1 cellular context compared by ENCODE assay signal in the genomic region with DNA sequence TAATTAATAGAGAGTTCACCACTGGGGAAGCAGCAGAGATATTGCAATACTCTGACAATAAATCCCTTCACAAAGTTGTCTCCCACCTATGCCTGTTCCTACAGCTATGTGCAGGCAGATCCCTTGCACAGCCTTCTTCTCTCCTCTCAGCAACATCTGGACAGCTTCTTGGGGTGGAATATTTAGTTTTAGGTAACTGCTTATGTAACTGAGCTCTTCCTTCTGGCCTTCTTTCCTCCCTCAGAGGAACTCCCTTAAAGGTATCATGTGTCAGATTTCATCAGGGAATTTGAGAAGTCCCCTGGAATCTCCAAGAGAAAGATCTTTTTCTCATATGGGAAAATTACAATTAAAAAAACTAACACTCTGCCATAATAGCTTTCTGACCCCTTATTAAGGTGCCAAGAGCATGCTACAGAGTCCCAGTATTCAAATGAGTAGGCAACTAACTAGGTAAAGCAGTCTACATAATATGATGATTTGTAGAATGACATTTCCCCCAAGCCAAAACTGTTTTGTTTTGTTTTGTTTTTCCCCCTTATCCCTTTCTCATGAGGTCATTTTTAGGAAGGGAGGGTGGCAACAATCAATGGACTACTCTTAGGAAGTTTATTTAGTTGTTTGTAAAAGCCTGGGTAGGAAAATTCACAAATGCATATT.
TF ChIP-seq lines count a peak whose summit lies in the region.

No MANE protein-coding gene starts in this region.

TF ChIP-seq in HEK293, 187 proteins besides CTCF, POLR2A, EP300 and RAD21 (continued from another document):
- TF ChIP-seq, protein P1, sequence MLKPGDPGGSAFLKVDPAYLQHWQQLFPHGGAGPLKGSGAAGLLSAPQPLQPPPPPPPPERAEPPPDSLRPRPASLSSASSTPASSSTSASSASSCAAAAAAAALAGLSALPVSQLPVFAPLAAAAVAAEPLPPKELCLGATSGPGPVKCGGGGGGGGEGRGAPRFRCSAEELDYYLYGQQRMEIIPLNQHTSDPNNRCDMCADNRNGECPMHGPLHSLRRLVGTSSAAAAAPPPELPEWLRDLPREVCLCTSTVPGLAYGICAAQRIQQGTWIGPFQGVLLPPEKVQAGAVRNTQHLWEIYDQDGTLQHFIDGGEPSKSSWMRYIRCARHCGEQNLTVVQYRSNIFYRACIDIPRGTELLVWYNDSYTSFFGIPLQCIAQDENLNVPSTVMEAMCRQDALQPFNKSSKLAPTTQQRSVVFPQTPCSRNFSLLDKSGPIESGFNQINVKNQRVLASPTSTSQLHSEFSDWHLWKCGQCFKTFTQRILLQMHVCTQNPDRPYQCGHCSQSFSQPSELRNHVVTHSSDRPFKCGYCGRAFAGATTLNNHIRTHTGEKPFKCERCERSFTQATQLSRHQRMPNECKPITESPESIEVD (tag by site-specific recombination; IDR thresholded peaks at IDR 0.05), result peak; percentile 61
- TF ChIP-seq YY2 (tag by site-specific recombination; IDR thresholded peaks at IDR 0.05), result no peak
